8 cellular contexts compared by ENCODE assay signal in genomic region chr22:37817705-37818311, GRCh38. TPM values are rescaled to one million over a fixed set of nuclear protein-coding genes. Genes with fewer than 3 reads are reported as not detected.
DNase-seq lines count a peak whose midpoint lies in the region; ATAC-seq and TF ChIP-seq lines count a peak whose summit lies in the region.

No MANE protein-coding gene starts in this region.

- no peaks in the 10 kb centered on the region for H3K36me3 ChIP-seq in kidney epithelial cell (ENCODE audit: control insufficient read depth, insufficient read depth, low read length)

- H3K4me3 ChIP-seq in AG09309 (ENCODE audit: control insufficient read depth, low read depth, low read length) (peak overlapping the region; percentile 43), kidney epithelial cell (ENCODE audit: low read depth, low read length) (no peak overlapping the region)

- H3K27me3 ChIP-seq in kidney epithelial cell (ENCODE audit: control insufficient read depth, insufficient read depth, low read length), result peaks cover 20% of the 10 kb centered on the region

- no peak for ATAC-seq in HG03025 (IDR thresholded peaks at IDR 0.05; ENCODE audit: low FRiP score, unreplicated experiment)

- H3K27ac ChIP-seq in caudate nucleus (ENCODE audit: low read depth, low read length), result no peak overlapping the region

- TF ChIP-seq CTCF in AG09309 (IDR thresholded peaks at IDR 0.05; ENCODE audit: control insufficient read depth, insufficient read depth, low read depth, low read length, missing control alignments), result peak; percentile 77
- peak; percentile 72 for TF ChIP-seq CTCF in kidney epithelial cell (IDR thresholded peaks at IDR 0.05; ENCODE audit: insufficient read depth, low read length, poor library complexity, severe bottlenecking)

- DNase-seq in AG09309 (ENCODE audit: low read depth), result no peak
- peak; percentile 47 for DNase-seq in GOT3 (lab: John Stamatoyannopoulos, UW)
- peak; percentile 58 for DNase-seq in NCI-H2196 (lab: John Stamatoyannopoulos, UW; ENCODE audit: unreplicated experiment)
- peak; percentile 58 for DNase-seq in activated CD4-positive, CD25-positive, alpha-beta regulatory T cell treated with anti-CD3 and anti-CD28 coated beads, Interleukin-2, amount 50 U/mL, for 16 hours (ENCODE audit: low read depth, low spot score)
- peak in 59 of 61 donors; percentile 11 to 87 (median 67) for DNase-seq in caudate nucleus (lab: John Stamatoyannopoulos, UW)
- no peak for DNase-seq in kidney epithelial cell (ENCODE audit: low read depth)
- DNase-seq in stimulated activated CD4-positive, alpha-beta T cell treated with anti-CD3 and anti-CD28 coated beads, Interleukin-12 subunit alpha, Interleukin-12 subunit beta, amount 100 ng/mL, for 48 hours (ENCODE audit: low read depth in 2 of 3, low spot score in 1 of 3), result peak; percentile 68 to 89 (median 81)

RNA-seq across cellular contexts. Expression of gene GALR3, which starts 5.4 kb away (rescaled TPM):
- total RNA-seq in kidney epithelial cell, result not detected in 2 replicates

RNA-seq across cellular contexts. Expression of gene GCAT, which starts 10.1 kb away (rescaled TPM):
- 35.7 and 37.4 TPM in 2 replicates for total RNA-seq in kidney epithelial cell

RNA-seq across cellular contexts. Expression of gene ANKRD54, which starts 26.3 kb away (rescaled TPM):
- total RNA-seq in kidney epithelial cell, result 28.6 and 45.0 TPM in 2 replicates

RNA-seq across cellular contexts. Expression of gene EIF3L, which starts 31.4 kb away (rescaled TPM):
- total RNA-seq in kidney epithelial cell, result 439 and 469 TPM in 2 replicates

Comparison
In these comparisons a context has a peak if more than half of its experiments do, and no peak if none do; other contexts are left out.
1. DNase-seq: peak in GOT3 (single experiment), NCI-H2196 (single experiment), activated CD4-positive, CD25-positive, alpha-beta regulatory T cell treated with anti-CD3 and anti-CD28 coated beads, Interleukin-2, amount 50 U/mL, for 16 hours (single experiment), caudate nucleus (59 of 61) and stimulated activated CD4-positive, alpha-beta T cell treated with anti-CD3 and anti-CD28 coated beads, Interleukin-12 subunit alpha, Interleukin-12 subunit beta, amount 100 ng/mL, for 48 hours (3 of 3); none in AG09309 (single experiment) and kidney epithelial cell (single experiment).